In genomic region chr12:8038659-8039114, GRCh38 we compare ENCODE assay signal across 8 cellular contexts. TPM values are rescaled to one million over a fixed set of nuclear protein-coding genes. Genes with fewer than 3 reads are reported as not detected.
DNase-seq lines count a peak whose midpoint lies in the region; ATAC-seq and TF ChIP-seq lines count a peak whose summit lies in the region.

No MANE protein-coding gene starts in this region.

- 0 to 5% methylated on average over 10 to 13 of the region's 13 CpGs for WGBS in body of pancreas, 2 donors

- TF ChIP-seq CTCF in body of pancreas (IDR thresholded peaks at IDR 0.05), result no peak

- DNase-seq in activated gamma-delta T cell treated with Interleukin-2 at 50 U/mL for 16 hours (peak; percentile 19), activated gamma-delta T cell (lab: John Stamatoyannopoulos, UW) (no peak), NT2/D1 (ENCODE audit: low read depth, low spot score) (peak; percentile 93), body of pancreas (peak; percentile 79 to 89 (median 87))

- peaks cover 45% of the 10 kb centered on the region for H3K36me3 ChIP-seq in NT2/D1 (ENCODE audit: insufficient read depth, insufficient read length, low read length)
- peaks cover 0 to 9% of the 10 kb centered on the region in 2 donors for H3K36me3 ChIP-seq in body of pancreas (replicated peaks in 1 of 2; ENCODE audit: insufficient read depth in 1 of 2, low read depth in 2 of 2)
- peaks cover 29% of the 10 kb centered on the region for H3K36me3 ChIP-seq in iPS-20b (ENCODE audit: insufficient read depth, low read depth, low read length)
- peaks cover 20 to 34% (median 27%) of the 10 kb centered on the region in 3 donors for H3K36me3 ChIP-seq in skeletal muscle tissue (ENCODE audit: control insufficient read depth in 3 of 3, insufficient read depth in 3 of 3, low read length in 3 of 3)

- H3K27ac ChIP-seq in body of pancreas (peak overlapping the region; percentile 50 to 67 (median 59)), iPS-20b (ENCODE audit: low read length) (no peak overlapping the region), skeletal muscle tissue (ENCODE audit: low read depth, low read length) (peak overlapping the region; percentile 97)

- H3K9ac ChIP-seq in NT2/D1 (ENCODE audit: insufficient read length, low read depth), result peak overlapping the region; percentile 47
- H3K9ac ChIP-seq in iPS-20b (ENCODE audit: low read depth, low read length), result no peak overlapping the region; the same call in 1 of the 2 replicates
- peak overlapping the region; percentile 48 to 76 (median 75) for H3K9ac ChIP-seq in skeletal muscle tissue (ENCODE audit: low read depth in 1 of 3, low read length in 3 of 3)

- H3K27me3 ChIP-seq in NT2/D1 (ENCODE audit: insufficient read depth, insufficient read length) (no peaks in the 10 kb centered on the region), body of pancreas (no peaks in the 10 kb centered on the region), iPS-20b (ENCODE audit: insufficient read depth, low read length) (no peaks in the 10 kb centered on the region), skeletal muscle tissue (ENCODE audit: control insufficient read depth in 3 of 3, insufficient read depth in 3 of 3, low read length in 3 of 3) (no peaks in the 10 kb centered on the region)

- ATAC-seq in body of pancreas (peak; percentile 93), GM18520 (IDR thresholded peaks at IDR 0.05; ENCODE audit: unreplicated experiment) (no peak), HG03565 (IDR thresholded peaks at IDR 0.05; ENCODE audit: unreplicated experiment) (no peak)

- intact Hi-C loops in body of pancreas (cut with DNase I), result no loop called here

- H3K4me1 ChIP-seq in NT2/D1 (ENCODE audit: insufficient read depth, insufficient read length) (peaks cover 35% of the 10 kb centered on the region), body of pancreas (peaks cover 58% of the 10 kb centered on the region), iPS-20b (ENCODE audit: insufficient read depth, low read length) (peaks cover 44% of the 10 kb centered on the region), skeletal muscle tissue (ENCODE audit: control insufficient read depth in 3 of 3, insufficient read depth in 3 of 3, low read length in 3 of 3) (peaks cover 54 to 65% (median 59%) of the 10 kb centered on the region in 3 donors)

- H3K9me3 ChIP-seq in NT2/D1 (ENCODE audit: insufficient read depth, low read length) (no peaks in the 10 kb centered on the region), body of pancreas (no peaks in the 10 kb centered on the region), iPS-20b (ENCODE audit: insufficient read depth, low read depth, low read length) (no peaks in the 10 kb centered on the region), skeletal muscle tissue (ENCODE audit: control insufficient read depth in 3 of 3, low read length in 3 of 3) (no peaks in the 10 kb centered on the region)

- TF ChIP-seq POLR2A in body of pancreas (IDR thresholded peaks at IDR 0.05), result peak in 2 of 3 donors; percentile 19 to 39

- H3K4me3 ChIP-seq in NT2/D1 (ENCODE audit: insufficient read length, low read depth) (peak overlapping the region; percentile 29), body of pancreas (no peak overlapping the region), iPS-20b (ENCODE audit: low read length) (peak overlapping the region; percentile 54; the same call in 1 of the 2 replicates), skeletal muscle tissue (ENCODE audit: low read length in 3 of 3) (peak overlapping the region; percentile 65 to 71 (median 68))

RNA-seq across cellular contexts. Expression of gene FOXJ2, which starts 6.2 kb away (rescaled TPM):
- 10 to 100 TPM in 1 of 2 donors, 1 to 10 TPM in 1; 7.5 to 11.9 TPM for total RNA-seq in body of pancreas
- 9.4 TPM for total RNA-seq in skeletal muscle tissue

RNA-seq across cellular contexts. Expression of gene C3AR1, which starts 27.5 kb away (rescaled TPM):
- total RNA-seq in body of pancreas (1 to 10 TPM in 1 of 2 donors, under 1 TPM in 1; 0.66 to 3.9 TPM), skeletal muscle tissue (7.8 TPM)

RNA-seq across cellular contexts. Expression of gene NECAP1, which starts 43.4 kb away (rescaled TPM):
- 10 to 100 TPM; 30.3 to 38.7 TPM for total RNA-seq in body of pancreas
- 25.1 TPM for total RNA-seq in skeletal muscle tissue

Comparison
In these comparisons a context has a peak if more than half of its experiments do, and no peak if none do; other contexts are left out.
1. H3K4me3 ChIP-seq: peak in NT2/D1 (single experiment), iPS-20b (single experiment) and skeletal muscle tissue (3 of 3); none in body of pancreas (0 of 2).